ENCODE assay signal across 8 cellular contexts in genomic region chr1:94335950-94336349, GRCh38.
DNase-seq lines count a peak whose midpoint lies in the region; ATAC-seq and TF ChIP-seq lines count a peak whose summit lies in the region.

No MANE protein-coding gene starts in this region.

- H3K9ac ChIP-seq in DND-41 (ENCODE audit: low read depth, low read length), result no peak overlapping the region
- no peak overlapping the region for H3K9ac ChIP-seq in H9 (ENCODE audit: extremely low read depth, insufficient read length, low read length)

- no peaks in the 10 kb centered on the region for H3K9me3 ChIP-seq in DND-41 (ENCODE audit: insufficient read depth, low read length, severe bottlenecking)
- H3K9me3 ChIP-seq in H9 (ENCODE audit: control insufficient read depth, low read depth, low read length), result no peaks in the 10 kb centered on the region

- H3K9me3 Mint-ChIP-seq in H9, result no peaks in the 10 kb centered on the region
- H3K9me3 Mint-ChIP-seq in activated CD8-positive, alpha-beta T cell treated with anti-CD3 and anti-CD28 coated beads for 36 hours, result no peaks in the 10 kb centered on the region

- no peaks in the 10 kb centered on the region for H3K23me2 ChIP-seq in H9 (ENCODE audit: insufficient read length, low read depth, low read length, poor library complexity, severe bottlenecking)

- no peak overlapping the region for H2BK20ac ChIP-seq in H9 (ENCODE audit: low read depth, low read length, poor library complexity, severe bottlenecking)

- DNase-seq in DND-41, result peak; percentile 28
- DNase-seq in H9, result peak; percentile 67
- DNase-seq in NCI-H2196 treated with DMSO at 0.1 percent for 48 hours (lab: John Stamatoyannopoulos, UW; ENCODE audit: unreplicated experiment), result peak; percentile 70
- peak; percentile 51 for DNase-seq in activated CD8-positive, alpha-beta T cell treated with anti-CD3 and anti-CD28 coated beads for 36 hours
- peak; percentile 48 for DNase-seq in Right ventricle myocardium superior
- DNase-seq in posterior cingulate gyrus, result peak in 8 of 10 donors; percentile 43 to 89 (median 66)

- H3T11ph ChIP-seq in H9 (ENCODE audit: low read length), result no peak overlapping the region

- no peak overlapping the region for H3K4ac ChIP-seq in H9 (ENCODE audit: low read depth, low read length)

- POLR2A ChIA-PET in activated CD8-positive, alpha-beta T cell treated with anti-CD3 and anti-CD28 coated beads for 36 hours (lab: Charles Lee), result interaction anchor here (0.9 kb wide), 1 partner anchor 273 kb away, joined by 3 read pairs; no protein-coding TSS in a partner anchor

- no peak overlapping the region for H2BK5ac ChIP-seq in H9 (ENCODE audit: insufficient read length, low read length)

- H3K27ac ChIP-seq in DND-41 (ENCODE audit: low read length) (no peak overlapping the region), H9 (ENCODE audit: insufficient read length, low read depth, low read length) (no peak overlapping the region)

- intact Hi-C loops in activated CD8-positive, alpha-beta T cell treated with anti-CD3 and anti-CD28 coated beads for 36 hours (cut with micrococcal nuclease), result loop anchor here (5.0 kb wide), 1 partner anchor 274 kb away; no protein-coding TSS in a partner anchor
- intact Hi-C loops in Right ventricle myocardium superior (cut with DNase I) (loop anchor here (2.0 kb wide), 2 partner anchors 271 to 313 kb away; no protein-coding TSS in a partner anchor), posterior cingulate gyrus (cut with DNase I) (loop anchor here (1.0 kb wide), 3 partner anchors 275 to 310 kb away; no protein-coding TSS in a partner anchor)

- H3K4me1 ChIP-seq in DND-41 (ENCODE audit: insufficient read depth, low read length), result peaks cover 5% of the 10 kb centered on the region; the same call in 1 of the 2 replicates
- no peaks in the 10 kb centered on the region for H3K4me1 ChIP-seq in H9 (ENCODE audit: insufficient read depth, low read length)

- H3K27me3 Mint-ChIP-seq in H9 (ENCODE audit: low read depth), result peaks cover 7% of the 10 kb centered on the region
- peaks cover 8% of the 10 kb centered on the region for H3K27me3 Mint-ChIP-seq in activated CD8-positive, alpha-beta T cell treated with anti-CD3 and anti-CD28 coated beads for 36 hours

- H3K27me3 ChIP-seq in DND-41 (ENCODE audit: insufficient read depth, low read length, poor library complexity), result no peaks in the 10 kb centered on the region
- no peaks in the 10 kb centered on the region for H3K27me3 ChIP-seq in H9 (ENCODE audit: insufficient read depth, low read length)

- H3K4me2 ChIP-seq in DND-41 (ENCODE audit: insufficient read depth, low read length) (no peak overlapping the region), H9 (ENCODE audit: insufficient read depth, insufficient read length, low read length) (no peak overlapping the region)

- H3K27ac Mint-ChIP-seq in H9, result no peak overlapping the region
- no peak overlapping the region for H3K27ac Mint-ChIP-seq in activated CD8-positive, alpha-beta T cell treated with anti-CD3 and anti-CD28 coated beads for 36 hours

- no peak overlapping the region for H4K5ac ChIP-seq in H9 (ENCODE audit: insufficient read length, low read depth, low read length)

- no peak overlapping the region for H3K18ac ChIP-seq in H9 (ENCODE audit: insufficient read length, low read depth, low read length)

- H3K4me1 Mint-ChIP-seq in H9, result peaks cover 5 to 9% of the 10 kb centered on the region in 2 experiments; a peak in 2 of 4 replicates
- no peaks in the 10 kb centered on the region for H3K4me1 Mint-ChIP-seq in activated CD8-positive, alpha-beta T cell treated with anti-CD3 and anti-CD28 coated beads for 36 hours (ENCODE audit: low read depth)

- H4K91ac ChIP-seq in H9 (ENCODE audit: insufficient read length, low read depth, low read length), result no peak overlapping the region

- no peaks in the 10 kb centered on the region for H4K20me1 ChIP-seq in DND-41 (ENCODE audit: insufficient read depth, low read length)
- H4K20me1 ChIP-seq in H9 (ENCODE audit: control insufficient read depth, insufficient read depth, insufficient read length), result no peaks in the 10 kb centered on the region

- no peak overlapping the region for H2BK15ac ChIP-seq in H9 (ENCODE audit: low read depth, low read length)

- no peak overlapping the region for H3K23ac ChIP-seq in H9 (ENCODE audit: insufficient read length, low read depth, low read length)

- ATAC-seq in DND-41 (ENCODE audit: insufficient read depth, low read depth), result no peak
- no peak for ATAC-seq in activated CD8-positive, alpha-beta T cell treated with anti-CD3 and anti-CD28 coated beads for 36 hours
- peak; percentile 95 for ATAC-seq in Right ventricle myocardium superior (ENCODE audit: poor library complexity)
- ATAC-seq in HG03457 (IDR thresholded peaks at IDR 0.05; ENCODE audit: unreplicated experiment), result no peak
- ATAC-seq in GM19395 (IDR thresholded peaks at IDR 0.05; ENCODE audit: unreplicated experiment), result no peak

- H3K36me3 ChIP-seq in DND-41 (ENCODE audit: insufficient read depth, low read length), result no peaks in the 10 kb centered on the region

- no peak overlapping the region for H2AFZ ChIP-seq in DND-41 (ENCODE audit: low read depth, low read length)
- H2AFZ ChIP-seq in H9 (ENCODE audit: low read length), result no peak overlapping the region

- CTCF ChIA-PET in activated CD8-positive, alpha-beta T cell treated with anti-CD3 and anti-CD28 coated beads for 36 hours (lab: Charles Lee), result interaction anchor here (0.6 to 4.4 kb wide), 27 partner anchors 8 to 327 kb away, joined by 3 to 37 read pairs (median 4); no protein-coding TSS in a partner anchor

- no peaks in the 10 kb centered on the region for H3K79me1 ChIP-seq in H9 (ENCODE audit: insufficient read depth, low read depth, low read length, poor library complexity, severe bottlenecking)

- H2BK120ac ChIP-seq in H9 (ENCODE audit: low read depth, low read length, poor library complexity, severe bottlenecking), result no peak overlapping the region

- H3K4me3 ChIP-seq in DND-41 (ENCODE audit: low read depth in 1 of 2, low read length in 2 of 2), result no peak overlapping the region

- TF ChIP-seq CTCF in DND-41 (IDR thresholded peaks at IDR 0.05; ENCODE audit: borderline replicate concordance, extremely low read depth, low read length, poor library complexity, severe bottlenecking) (peak; percentile 53), H9 (conservative IDR thresholded peaks at IDR 0.05) (peak; percentile 93)
- TF ChIP-seq CTCF in activated CD8-positive, alpha-beta T cell treated with anti-CD3 and anti-CD28 coated beads for 36 hours (IDR thresholded peaks at IDR 0.05), result peak; percentile 69

- H3K56ac ChIP-seq in H9 (ENCODE audit: insufficient read length, low read depth, low read length), result no peak overlapping the region

- H2AK5ac ChIP-seq in H9 (ENCODE audit: insufficient read length, low read length), result no peak overlapping the region

- no peaks in the 10 kb centered on the region for H3K36me3 Mint-ChIP-seq in H9 (ENCODE audit: insufficient read depth in 1 of 3, low read depth in 3 of 3)
- no peaks in the 10 kb centered on the region for H3K36me3 Mint-ChIP-seq in activated CD8-positive, alpha-beta T cell treated with anti-CD3 and anti-CD28 coated beads for 36 hours (ENCODE audit: low read depth)

- H3K14ac ChIP-seq in H9 (ENCODE audit: insufficient read depth, low read length), result no peak overlapping the region

- no peak overlapping the region for H3K4me3 Mint-ChIP-seq in H9
- H3K4me3 Mint-ChIP-seq in activated CD8-positive, alpha-beta T cell treated with anti-CD3 and anti-CD28 coated beads for 36 hours, result no peak overlapping the region

- no peak overlapping the region for H2BK12ac ChIP-seq in H9 (ENCODE audit: insufficient read length, low read depth, low read length)

- H3K79me2 ChIP-seq in DND-41 (ENCODE audit: insufficient read depth, low read length) (no peaks in the 10 kb centered on the region), H9 (ENCODE audit: insufficient read depth, low read length) (no peaks in the 10 kb centered on the region)

- WGBS in H9 (ENCODE audit: extremely low coverage, insufficient read length, low lambda C conversion rate), result no CpG with 5 or more reads among the region's 6 CpGs

- no peak overlapping the region for H4K8ac ChIP-seq in H9 (replicated peaks; ENCODE audit: insufficient read length, low read depth, low read length)
